ENCODE assay signal across 8 cellular contexts in genomic region chr15:101088788-101089578, GRCh38.
A peak's percentile ranks its signal among the peaks of the same experiment; 100 is the strongest.
DNase-seq lines count a peak whose midpoint lies in the region; ATAC-seq and TF ChIP-seq lines count a peak whose summit lies in the region.

No MANE protein-coding gene starts in this region.

- no peak overlapping the region for H3K4me3 Mint-ChIP-seq in CD8-positive, alpha-beta T cell
- no peak overlapping the region for H3K4me3 Mint-ChIP-seq in T-helper 2 cell treated with Interferon-gamma antibody and Interleukin-4, amounts not matched to agents 5 μg/mL and 100 μg/mL, for 36 hours

- no peaks in the 10 kb centered on the region for H3K4me1 ChIP-seq in CD8-positive, alpha-beta T cell (ENCODE audit: insufficient read depth, low read length)
- H3K4me1 ChIP-seq in ascending aorta = peaks cover 0 to 10% of the 10 kb centered on the region in 2 donors
- H3K4me1 ChIP-seq in iPS DF 6.9 (ENCODE audit: control insufficient read depth, insufficient read depth, low read length) = no peaks in the 10 kb centered on the region; the same call in 1 of the 2 replicates

- DNase-seq in CD8-positive, alpha-beta T cell = peak; percentile 64 to 89 (median 75)
- DNase-seq in T-helper 2 cell treated with Interferon-gamma antibody and Interleukin-4, amounts not matched to agents 5 μg/mL and 100 μg/mL, for 36 hours (ENCODE audit: low spot score) = peak; percentile 72
- DNase-seq in ascending aorta (ENCODE audit: low spot score in 2 of 2) (peak in 1 of 2 donors; percentile 83), iPS DF 6.9 (ENCODE audit: low read depth, low spot score) (peak; percentile 47), DMS153 treated with DMSO at 0.1 percent for 48 hours (lab: John Stamatoyannopoulos, UW; ENCODE audit: unreplicated experiment) (no peak)
- peak; percentile 59 to 76 for DNase-seq in stimulated activated CD4-positive, alpha-beta T cell treated with anti-CD3 and anti-CD28 coated beads, Interleukin-12 subunit alpha, Interleukin-12 subunit beta, amount 100 ng/mL, for 24 hours (ENCODE audit: low read depth in 2 of 2)

- no peaks in the 10 kb centered on the region for H3K27me3 ChIP-seq in CD8-positive, alpha-beta T cell (ENCODE audit: insufficient read depth, low read length)
- H3K27me3 ChIP-seq in ascending aorta (no peaks in the 10 kb centered on the region), iPS DF 6.9 (ENCODE audit: control insufficient read depth, insufficient read depth, low read length) (no peaks in the 10 kb centered on the region)

- 100% methylated on average over 2 of the region's 42 CpGs for WGBS in iPS DF 6.9 (ENCODE audit: insufficient coverage, insufficient read length)

- H3K27ac ChIP-seq in CD8-positive, alpha-beta T cell (ENCODE audit: low read depth, low read length) = no peak overlapping the region
- H3K27ac ChIP-seq in KOPT-K1 (ENCODE audit: low read depth, low read length, poor library complexity, severe bottlenecking) (peak overlapping the region; percentile 38), ascending aorta (peak overlapping the region in 1 of 2 donors; percentile 34), iPS DF 6.9 (ENCODE audit: low read length) (no peak overlapping the region)

- POLR2A ChIA-PET in CD8-positive, alpha-beta T cell (lab: Charles Lee) = no interaction called here

- H3K36me3 Mint-ChIP-seq in CD8-positive, alpha-beta T cell = no peaks in the 10 kb centered on the region
- peaks cover 2% of the 10 kb centered on the region for H3K36me3 Mint-ChIP-seq in T-helper 2 cell treated with Interferon-gamma antibody and Interleukin-4, amounts not matched to agents 5 μg/mL and 100 μg/mL, for 36 hours (ENCODE audit: low read depth)

- intact Hi-C loops in CD8-positive, alpha-beta T cell (cut with DNase I, micrococcal nuclease) = loop anchor here (1.0 to 5.0 kb wide), 5 partner anchors 36 to 558 kb away; no protein-coding TSS in a partner anchor
- intact Hi-C loops in ascending aorta (cut with DNase I) = loop anchor here (1.0 kb wide), 2 partner anchors 163 to 169 kb away; partner anchors contain the start of gene CHSY1

- CTCF ChIA-PET in CD8-positive, alpha-beta T cell (lab: Charles Lee) = interaction anchor here (0.6 to 9.4 kb wide), 20 partner anchors 8 to 405 kb away, joined by 3 to 173 read pairs (median 4); partner anchors contain the start of gene CHSY1

- H3K27ac Mint-ChIP-seq in CD8-positive, alpha-beta T cell = no peak overlapping the region
- no peak overlapping the region for H3K27ac Mint-ChIP-seq in T-helper 2 cell treated with Interferon-gamma antibody and Interleukin-4, amounts not matched to agents 5 μg/mL and 100 μg/mL, for 36 hours

- H3K4me3 ChIP-seq in CD8-positive, alpha-beta T cell (ENCODE audit: low read depth, low read length) = no peak overlapping the region
- H3K4me3 ChIP-seq in ascending aorta (peak overlapping the region; percentile 31 to 57), iPS DF 6.9 (ENCODE audit: low read length) (no peak overlapping the region)

- no peaks in the 10 kb centered on the region for H3K27me3 Mint-ChIP-seq in CD8-positive, alpha-beta T cell (ENCODE audit: low read depth)
- H3K27me3 Mint-ChIP-seq in T-helper 2 cell treated with Interferon-gamma antibody and Interleukin-4, amounts not matched to agents 5 μg/mL and 100 μg/mL, for 36 hours (ENCODE audit: low read depth) = peaks cover 3% of the 10 kb centered on the region

- peak; percentile 98 for ATAC-seq in CD8-positive, alpha-beta T cell
- ATAC-seq in GM19455 (IDR thresholded peaks at IDR 0.05; ENCODE audit: unreplicated experiment) = peak; percentile 79

- H3K9me3 ChIP-seq in CD8-positive, alpha-beta T cell (ENCODE audit: low read length) = no peaks in the 10 kb centered on the region
- H3K9me3 ChIP-seq in KOPT-K1 (ENCODE audit: insufficient read depth, low read length, poor library complexity, severe bottlenecking) = no peaks in the 10 kb centered on the region
- H3K9me3 ChIP-seq in ascending aorta = no peaks in the 10 kb centered on the region
- no peaks in the 10 kb centered on the region for H3K9me3 ChIP-seq in iPS DF 6.9 (ENCODE audit: control insufficient read depth, insufficient read depth, low read length)

- TF ChIP-seq CTCF in CD8-positive, alpha-beta T cell (IDR thresholded peaks at IDR 0.05) = peak; percentile 98
- TF ChIP-seq CTCF in ascending aorta (IDR thresholded peaks at IDR 0.05) = peak; percentile 99 to 100 (median 100)

- peaks cover under 1% of the 10 kb centered on the region for H3K4me1 Mint-ChIP-seq in CD8-positive, alpha-beta T cell (ENCODE audit: low read depth)
- peaks cover 8% of the 10 kb centered on the region for H3K4me1 Mint-ChIP-seq in T-helper 2 cell treated with Interferon-gamma antibody and Interleukin-4, amounts not matched to agents 5 μg/mL and 100 μg/mL, for 36 hours (ENCODE audit: low read depth)

- H3K36me3 ChIP-seq in CD8-positive, alpha-beta T cell (ENCODE audit: insufficient read depth, low read length) = no peaks in the 10 kb centered on the region
- H3K36me3 ChIP-seq in KOPT-K1 (ENCODE audit: insufficient read depth, low read length) (no peaks in the 10 kb centered on the region), ascending aorta (no peaks in the 10 kb centered on the region), iPS DF 6.9 (ENCODE audit: control insufficient read depth, insufficient read depth, low read length) (no peaks in the 10 kb centered on the region)

- H3K9me3 Mint-ChIP-seq in CD8-positive, alpha-beta T cell = no peaks in the 10 kb centered on the region
- no peaks in the 10 kb centered on the region for H3K9me3 Mint-ChIP-seq in T-helper 2 cell treated with Interferon-gamma antibody and Interleukin-4, amounts not matched to agents 5 μg/mL and 100 μg/mL, for 36 hours

Comparison
In these comparisons a context has a peak if more than half of its experiments do, and no peak if none do; other contexts are left out.
1. H3K4me3 ChIP-seq: peak in ascending aorta (2 of 2); none in CD8-positive, alpha-beta T cell (single experiment) and iPS DF 6.9 (single experiment).